In the genomic region with DNA sequence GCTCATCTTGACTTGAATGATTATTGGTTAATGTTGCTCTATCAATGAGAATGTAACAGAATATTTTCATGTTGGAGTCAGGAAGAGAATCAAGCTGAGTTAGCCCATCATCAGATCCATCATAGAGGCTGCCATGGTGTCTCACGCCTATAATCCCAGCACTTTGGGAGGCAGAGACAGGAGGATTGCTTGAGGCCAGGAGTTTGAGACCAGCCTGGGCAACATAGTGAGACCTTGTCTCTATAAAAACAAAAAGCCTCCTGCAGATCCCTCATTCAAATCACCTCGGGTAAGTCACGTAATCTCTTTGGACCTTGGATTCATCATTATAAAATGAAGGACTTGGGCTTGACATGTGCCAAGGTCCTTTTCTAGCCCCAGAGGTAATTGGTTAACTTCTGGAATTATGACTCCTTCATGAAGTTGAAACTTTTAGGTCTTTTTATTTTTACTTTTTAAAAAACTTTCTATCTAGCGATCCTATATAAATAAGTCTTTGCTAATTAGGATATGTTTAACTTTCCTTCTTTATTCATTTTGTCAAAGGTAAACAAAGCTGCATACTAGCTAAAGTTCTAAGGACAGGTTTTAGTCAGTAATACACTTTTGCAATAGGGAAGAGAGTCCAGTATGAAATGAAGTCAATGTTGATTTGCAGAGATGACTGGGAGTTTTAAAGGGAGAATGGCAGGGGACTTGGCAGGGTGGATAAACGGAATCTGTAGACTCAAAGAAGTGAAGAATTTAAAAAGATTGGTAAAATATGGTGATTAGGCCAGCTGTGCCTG, we compare ENCODE assay signal across 26 cellular contexts.
DNase-seq lines count a peak whose midpoint lies in the region; ATAC-seq and TF ChIP-seq lines count a peak whose summit lies in the region.
"Had no signal": no experiment of that assay in that cellular context is flagged by ENCODE, and none has a peak within 500 bp of the region (broad histone marks: within the 10 kb centered on the region; RNA-seq: fewer than 3 reads in every experiment).

No MANE protein-coding gene starts in this region.

- intact Hi-C loops in gastrocnemius medialis (cut with DNase I; ENCODE audit: low total_unique reads): no loop called here

- no peaks in the 10 kb centered on the region for H3K27me3 Mint-ChIP-seq in activated T-cell treated with anti-CD3 and anti-CD28 coated beads, Interleukin-2, amount 50 U/mL, for 72 hours (ENCODE audit: low read depth)
- H3K27me3 Mint-ChIP-seq in activated T-cell treated with anti-CD3 and anti-CD28 coated beads, Interleukin-2, amount 50 U/mL, for 24 hours: no peaks in the 10 kb centered on the region
- no peaks in the 10 kb centered on the region for H3K27me3 Mint-ChIP-seq in chondrocyte (ENCODE audit: low read depth)
- no peaks in the 10 kb centered on the region for H3K27me3 Mint-ChIP-seq in memory B cell
- H3K27me3 Mint-ChIP-seq: activated CD4-positive, alpha-beta memory T cell treated with anti-CD3 and anti-CD28 coated beads for 36 hours; CD4-positive, alpha-beta T cell; stimulated activated naive CD8-positive, alpha-beta T cell treated with anti-CD3 and anti-CD28 coated beads, Interleukin-15, amount 100 ng/mL, for 72 hours had no signal

- no peaks in the 10 kb centered on the region for H3K9me3 Mint-ChIP-seq in activated T-cell treated with anti-CD3 and anti-CD28 coated beads, Interleukin-2, amount 50 U/mL, for 72 hours
- no peaks in the 10 kb centered on the region for H3K9me3 Mint-ChIP-seq in activated T-cell treated with anti-CD3 and anti-CD28 coated beads, Interleukin-2, amount 50 U/mL, for 24 hours
- H3K9me3 Mint-ChIP-seq in chondrocyte (ENCODE audit: low read depth) (no peaks in the 10 kb centered on the region), memory B cell (no peaks in the 10 kb centered on the region)
- H3K9me3 Mint-ChIP-seq: activated CD4-positive, alpha-beta memory T cell treated with anti-CD3 and anti-CD28 coated beads for 36 hours; CD4-positive, alpha-beta T cell; stimulated activated naive CD8-positive, alpha-beta T cell treated with anti-CD3 and anti-CD28 coated beads, Interleukin-15, amount 100 ng/mL, for 72 hours had no signal

- no peak for TF ChIP-seq POLR2A in gastrocnemius medialis (IDR thresholded peaks at IDR 0.05)

- no peaks in the 10 kb centered on the region for H3K36me3 ChIP-seq in gastrocnemius medialis
- H3K36me3 ChIP-seq: lower lobe of right lung, thyroid gland, vagina had no signal

- in situ Hi-C loops in gastrocnemius medialis (cut with MboI; ENCODE audit: low sequenced_read_pairs in 4 of 4): no loop called here

- H3K9me3 ChIP-seq in gastrocnemius medialis: no peaks in the 10 kb centered on the region
- H3K9me3 ChIP-seq: lower lobe of right lung, SJSA1, thyroid gland, vagina had no signal

- no peak for DNase-seq in activated T-cell treated with anti-CD3 and anti-CD28 coated beads, Interleukin-2, amount 50 U/mL, for 72 hours
- no peak for DNase-seq in activated T-cell treated with anti-CD3 and anti-CD28 coated beads, Interleukin-2, amount 50 U/mL, for 24 hours
- DNase-seq in chondrocyte (ENCODE audit: low spot score) (no peak), memory B cell (ENCODE audit: low spot score in 2 of 2) (no peak), gastrocnemius medialis (no peak)
- DNase-seq: activated CD4-positive, alpha-beta memory T cell treated with anti-CD3 and anti-CD28 coated beads for 36 hours; activated CD8-positive, alpha-beta memory T cell treated with anti-CD3 and anti-CD28 coated beads, Interleukin-2, amount 50 U/mL, for 48 hours; CD4-positive, alpha-beta T cell; DMS 273 treated with DMSO at 0.1 percent for 48 hours; EL; GOT3; lower lobe of right lung; NCI-H1048; NCI-H187 treated with DMSO at 0.1 percent for 48 hours; NCI-H526 treated with DMSO at 0.1 percent for 48 hours; occipital lobe; stimulated activated naive CD8-positive, alpha-beta T cell treated with anti-CD3 and anti-CD28 coated beads, Interleukin-15, amount 100 ng/mL, for 72 hours; T-helper 1 cell; thyroid gland had no signal

- H3K4me3 Mint-ChIP-seq in activated T-cell treated with anti-CD3 and anti-CD28 coated beads, Interleukin-2, amount 50 U/mL, for 72 hours: no peak overlapping the region
- no peak overlapping the region for H3K4me3 Mint-ChIP-seq in activated T-cell treated with anti-CD3 and anti-CD28 coated beads, Interleukin-2, amount 50 U/mL, for 24 hours
- H3K4me3 Mint-ChIP-seq in chondrocyte (ENCODE audit: unreplicated experiment): no peak overlapping the region
- no peak overlapping the region for H3K4me3 Mint-ChIP-seq in memory B cell
- H3K4me3 Mint-ChIP-seq: activated CD4-positive, alpha-beta memory T cell treated with anti-CD3 and anti-CD28 coated beads for 36 hours; CD4-positive, alpha-beta T cell; stimulated activated naive CD8-positive, alpha-beta T cell treated with anti-CD3 and anti-CD28 coated beads, Interleukin-15, amount 100 ng/mL, for 72 hours had no signal

- peak overlapping the region; percentile 5 to 32 (median 19) for H3K27ac ChIP-seq in gastrocnemius medialis
- H3K27ac ChIP-seq: 22Rv1, lower lobe of right lung, SJSA1, thyroid gland, vagina had no signal

- no peaks in the 10 kb centered on the region for H3K27me3 ChIP-seq in gastrocnemius medialis
- H3K27me3 ChIP-seq: SJSA1, thyroid gland, vagina had no signal

- ATAC-seq in activated T-cell treated with anti-CD3 and anti-CD28 coated beads, Interleukin-2, amount 50 U/mL, for 72 hours (replicated peaks in 1 of 2): no peak
- ATAC-seq in memory B cell (ENCODE audit: low read depth) (no peak), gastrocnemius medialis (no peak), GM19395 (IDR thresholded peaks at IDR 0.05; ENCODE audit: unreplicated experiment) (no peak), HG03521 (IDR thresholded peaks at IDR 0.05; ENCODE audit: unreplicated experiment) (no peak), GM21360 (IDR thresholded peaks at IDR 0.05; ENCODE audit: unreplicated experiment) (no peak)
- ATAC-seq: activated CD4-positive, CD25-positive, alpha-beta regulatory T cell treated with anti-CD3 and anti-CD28 coated beads, Interleukin-2, amount 50 U/mL, for 24 hours; lower lobe of right lung; stimulated activated naive CD8-positive, alpha-beta T cell treated with anti-CD3 and anti-CD28 coated beads, Interleukin-15, amount 100 ng/mL, for 72 hours had no signal

- peaks cover 0 to 7% of the 10 kb centered on the region in 2 donors for H3K36me3 Mint-ChIP-seq in activated T-cell treated with anti-CD3 and anti-CD28 coated beads, Interleukin-2, amount 50 U/mL, for 72 hours (ENCODE audit: insufficient read depth in 2 of 2)
- H3K36me3 Mint-ChIP-seq in activated T-cell treated with anti-CD3 and anti-CD28 coated beads, Interleukin-2, amount 50 U/mL, for 24 hours (ENCODE audit: low read depth): peaks cover 21% of the 10 kb centered on the region
- H3K36me3 Mint-ChIP-seq in chondrocyte (ENCODE audit: low read depth): peaks cover 1% of the 10 kb centered on the region
- H3K36me3 Mint-ChIP-seq in memory B cell: peaks cover 18% of the 10 kb centered on the region

- H3K27ac Mint-ChIP-seq in activated T-cell treated with anti-CD3 and anti-CD28 coated beads, Interleukin-2, amount 50 U/mL, for 72 hours: peak overlapping the region; percentile 52
- no peak overlapping the region for H3K27ac Mint-ChIP-seq in activated T-cell treated with anti-CD3 and anti-CD28 coated beads, Interleukin-2, amount 50 U/mL, for 24 hours
- H3K27ac Mint-ChIP-seq in chondrocyte (ENCODE audit: unreplicated experiment) (peak overlapping the region; percentile 25), memory B cell (peak overlapping the region; percentile 7)
- H3K27ac Mint-ChIP-seq: activated CD4-positive, alpha-beta memory T cell treated with anti-CD3 and anti-CD28 coated beads for 36 hours had no signal

- TF ChIP-seq CTCF in chondrocyte (IDR thresholded peaks at IDR 0.05) (no peak), gastrocnemius medialis (IDR thresholded peaks at IDR 0.05 in 4 of 5, conservative IDR thresholded peaks at IDR 0.05 in 1 of 5) (no peak)

- peaks cover 49 to 58% of the 10 kb centered on the region in 2 donors for H3K4me1 ChIP-seq in gastrocnemius medialis
- H3K4me1 ChIP-seq: lower lobe of right lung, SJSA1, vagina had no signal

- no peak overlapping the region for H3K4me3 ChIP-seq in gastrocnemius medialis
- H3K4me3 ChIP-seq: lower lobe of right lung, SJSA1, thyroid gland, vagina had no signal

- peaks cover 31% of the 10 kb centered on the region for H3K4me1 Mint-ChIP-seq in activated T-cell treated with anti-CD3 and anti-CD28 coated beads, Interleukin-2, amount 50 U/mL, for 72 hours (ENCODE audit: low read depth)
- peaks cover 34% of the 10 kb centered on the region for H3K4me1 Mint-ChIP-seq in activated T-cell treated with anti-CD3 and anti-CD28 coated beads, Interleukin-2, amount 50 U/mL, for 24 hours (ENCODE audit: low read depth)
- peaks cover 54% of the 10 kb centered on the region for H3K4me1 Mint-ChIP-seq in chondrocyte (ENCODE audit: low read depth)
- H3K4me1 Mint-ChIP-seq in memory B cell: peaks cover 23% of the 10 kb centered on the region
